10 cellular contexts compared by ENCODE assay signal in genomic region chr1:19049798-19050197, GRCh38.
"Had no signal": no experiment of that assay in that cellular context is flagged by ENCODE, and none has a peak within 500 bp of the region (broad histone marks: within the 10 kb centered on the region; RNA-seq: fewer than 3 reads in every experiment).

No MANE protein-coding gene starts in this region.

- H3K27ac Mint-ChIP-seq: GM23338, H9, HFFc6 had no signal

- H3K9ac ChIP-seq: KMS-11 had no signal

- H3K9me3 Mint-ChIP-seq: GM23338, H9, HFFc6 had no signal

- DNase-seq: H9, HCEC 1CT, HFFc6, IMR-90, KBM-7 had no signal

- ATAC-seq: GM23338 had no signal

- H2AFZ ChIP-seq: GM23338 had no signal

- H3K4me3 Mint-ChIP-seq: GM23338, H9, HFFc6 had no signal

- FAIRE-seq: H1, H54 had no signal

- H3K4me3 ChIP-seq: GM23338 had no signal

- H3K27ac ChIP-seq: HL-60, KMS-11 had no signal

- H3K4me2 ChIP-seq: GM23338, KMS-11 had no signal
